In the genomic region with DNA sequence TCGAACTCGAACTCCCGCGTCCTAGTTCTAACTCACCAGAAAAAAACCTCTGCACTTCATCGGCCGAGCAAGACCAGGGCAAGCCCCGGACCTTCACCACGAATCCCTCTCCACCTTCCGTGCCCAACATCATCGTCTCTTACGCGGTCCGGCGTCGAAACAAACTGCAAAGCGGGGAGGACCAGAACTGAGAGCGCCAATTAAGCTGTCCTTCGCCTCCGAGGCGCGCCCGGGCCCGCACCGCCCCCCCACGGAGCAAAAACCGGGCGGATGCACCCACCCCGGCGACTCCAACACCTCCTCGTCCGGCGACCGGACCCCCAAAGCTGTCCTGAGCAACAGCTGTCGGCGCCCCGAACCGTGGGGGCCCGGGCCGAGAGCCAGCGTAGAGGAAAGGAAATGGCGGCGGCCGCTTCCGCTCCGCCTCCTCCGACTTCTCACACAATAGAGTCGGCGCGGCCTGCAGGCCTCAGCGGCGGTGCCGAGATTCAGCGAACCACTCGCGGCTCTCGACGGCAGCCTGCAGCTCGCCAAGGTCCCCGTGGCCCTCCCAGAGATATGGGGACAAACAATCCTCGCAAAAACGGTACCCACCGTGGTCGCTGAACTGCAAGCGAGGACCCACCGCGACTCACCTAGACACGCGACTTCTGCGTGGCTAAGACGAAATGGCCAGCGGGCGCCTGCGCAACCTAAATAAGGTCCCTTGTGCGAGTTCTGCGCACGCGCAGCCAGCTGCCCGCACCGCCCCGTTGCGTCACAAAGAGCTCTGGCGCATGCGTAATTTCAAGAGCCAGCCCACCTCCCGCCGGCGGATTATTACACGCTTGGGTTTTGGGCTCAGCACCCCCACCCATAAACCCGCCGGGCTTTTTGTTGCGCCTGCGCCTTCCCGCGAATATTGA, we compare ENCODE assay signal across 7 cellular contexts.
DNase-seq lines count a peak whose midpoint lies in the region; ATAC-seq, FAIRE-seq and TF ChIP-seq lines count a peak whose summit lies in the region.

Gene HNRNPH1 (minus strand): TSS at position 671 of the 905 bp plus-strand sequence. CDS start 538 bp downstream, at position 133.

- FAIRE-seq in GM18507 (lab: Jason Lieb, UNC), result peak; percentile 94

- TF ChIP-seq CTCF in retinal pigment epithelial cell (conservative IDR thresholded peaks at IDR 0.05; ENCODE audit: low read depth, low read length), result no peak

- peak within 1 kb of the TSS; percentile 100 for H3K4me3 ChIP-seq in retinal pigment epithelial cell (ENCODE audit: low read length)

- DNase-seq in GM18507 (ENCODE audit: extremely low spot score, insufficient read length, low read depth) (peak; percentile 98), NCI-H2081 (lab: John Stamatoyannopoulos, UW) (peak; percentile 98 to 99), T1000 (lab: John Stamatoyannopoulos, UW) (peak; percentile 97), astrocyte of the hippocampus (ENCODE audit: low read depth, low spot score) (peak; percentile 99), hippocampal formation (lab: John Stamatoyannopoulos, UW) (peak; percentile 97), retinal pigment epithelial cell (ENCODE audit: low read depth) (peak; percentile 93)

- ATAC-seq in HG03025 (IDR thresholded peaks at IDR 0.05; ENCODE audit: low FRiP score, unreplicated experiment), result peak; percentile 77

Comparison
In these comparisons a context has a peak if more than half of its experiments do, and no peak if none do; other contexts are left out.
1. Peak in every context shown above with its lines: DNase-seq, ATAC-seq and H3K4me3 ChIP-seq.